Comparison of ENCODE assay signal across 9 cellular contexts in the genomic region with DNA sequence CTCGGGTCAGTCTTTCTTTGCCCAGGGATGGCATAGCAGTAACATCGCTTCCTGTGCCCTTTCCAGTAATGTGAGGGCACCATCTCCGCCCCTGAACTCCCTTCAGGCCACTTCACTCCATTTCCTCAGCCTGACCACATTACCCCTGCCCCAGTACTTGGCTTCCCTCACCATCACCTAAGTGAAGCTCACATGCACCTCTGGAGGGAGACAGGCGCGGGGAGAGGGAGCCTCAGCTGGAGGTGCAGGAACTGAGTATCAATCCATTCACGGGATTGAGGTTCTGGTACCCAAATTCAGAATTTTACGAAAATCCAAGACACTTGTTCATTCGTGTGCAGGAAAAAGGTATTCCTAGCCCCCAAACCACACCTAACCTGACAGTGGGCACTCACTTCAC.
"Had no signal": no experiment of that assay in that cellular context is flagged by ENCODE, and none has a peak within 500 bp of the region (broad histone marks: within the 10 kb centered on the region; RNA-seq: fewer than 3 reads in every experiment).

No MANE protein-coding gene starts in this region.

- H3K9me3 ChIP-seq: HAP-1 had no signal

- H3K4me1 Mint-ChIP-seq: GM23338, H9 had no signal

- H3K27ac ChIP-seq: GM23248 had no signal

- H2AFZ ChIP-seq: GM23248, GM23338 had no signal

- H3K36me3 ChIP-seq: HAP-1 had no signal

- H3K4me3 ChIP-seq: GM23248, GM23338, HAP-1 had no signal

- ATAC-seq: GM23338, HCT116 had no signal

- H3K4me2 ChIP-seq: GM23338 had no signal

- H3K9me3 Mint-ChIP-seq: GM23338, H9, HFFc6 had no signal

- H3K4me3 Mint-ChIP-seq: GM23338, H9, HFFc6 had no signal

- H3K27ac Mint-ChIP-seq: GM23338, H9, HFFc6 had no signal

- H3K4me1 ChIP-seq: HAP-1 had no signal

- DNase-seq: GM23248, GOT3, H7, H9, HCEC 1CT, HFFc6 had no signal
